In genomic region chr4:2942532-2943363, GRCh38 we compare ENCODE assay signal across 10 cellular contexts. TPM values are rescaled to one million over a fixed set of nuclear protein-coding genes. Genes with fewer than 3 reads are reported as not detected.
DNase-seq lines count a peak whose midpoint lies in the region; ATAC-seq and TF ChIP-seq lines count a peak whose summit lies in the region.
"Had no signal": no experiment of that assay in that cellular context is flagged by ENCODE, and none has a peak within 500 bp of the region (broad histone marks: within the 10 kb centered on the region; RNA-seq: fewer than 3 reads in every experiment).

No MANE protein-coding gene starts in this region.

- in situ Hi-C loops in GM18951 (cut with MboI; ENCODE audit: low sequenced_read_pairs, unreplicated experiment), result no loop called here

- intact Hi-C loops in sciatic nerve (cut with DNase I), result no loop called here

- ATAC-seq in T-cell (replicated peaks in 1 of 4) (peak; percentile 10 to 41 (median 31)), sciatic nerve (peak; percentile 44)

- H3K4me1 Mint-ChIP-seq in T-cell (peaks cover 6 to 20% (median 7%) of the 10 kb centered on the region in 3 donors), endothelial cell (ENCODE audit: unreplicated experiment) (peaks cover 2% of the 10 kb centered on the region)

- DNase-seq in T-cell (peak in 2 of 34 experiments; percentile 14 to 32), endothelial cell (ENCODE audit: low spot score) (no peak), sciatic nerve (ENCODE audit: low spot score) (peak; percentile 59), NOMO-1 treated with dmso at 0.1 percent for 144 hours (lab: John Stamatoyannopoulos, UW; ENCODE audit: unreplicated experiment) (no peak), GM20000 (ENCODE audit: low spot score) (no peak), Kasumi-1 (lab: John Stamatoyannopoulos, UW) (no peak), cerebellar cortex (ENCODE audit: low spot score) (no peak)
- DNase-seq: NCI-H1048; stimulated activated CD4-positive, alpha-beta T cell treated with anti-CD3 and anti-CD28 coated beads, Interleukin-15, amount 100 ng/mL, for 24 hours had no signal

- TF ChIP-seq CTCF in endothelial cell (IDR thresholded peaks at IDR 0.05; ENCODE audit: unreplicated experiment) (no peak), GM20000 (IDR thresholded peaks at IDR 0.05; ENCODE audit: extremely low read depth, missing control alignments) (no peak)

- peak overlapping the region; percentile 73 to 88 for H3K27ac Mint-ChIP-seq in T-cell
- no peak overlapping the region for H3K27ac Mint-ChIP-seq in endothelial cell (ENCODE audit: unreplicated experiment)

- POLR2A ChIA-PET in T-cell (lab: Charles Lee), result no interaction called here

- H3K36me3 Mint-ChIP-seq in T-cell, result peaks cover 52% of the 10 kb centered on the region
- H3K36me3 Mint-ChIP-seq in endothelial cell (ENCODE audit: low read depth, unreplicated experiment), result peaks cover 38% of the 10 kb centered on the region

- TF ChIP-seq POLR2A in GM18951 (IDR thresholded peaks at IDR 0.05; ENCODE audit: extremely low read depth, insufficient read depth, insufficient read length), result peak; percentile 7

- no peaks in the 10 kb centered on the region for H3K27me3 Mint-ChIP-seq in T-cell
- peaks cover 7% of the 10 kb centered on the region for H3K27me3 Mint-ChIP-seq in endothelial cell (ENCODE audit: unreplicated experiment)

- CTCF ChIA-PET in T-cell (lab: Charles Lee), result interaction anchor here in 1 of 2 donors (0.5 kb wide), 1 partner anchor 178 kb away, joined by 4 read pairs; no protein-coding TSS in a partner anchor

- H3K9me3 Mint-ChIP-seq in T-cell (no peaks in the 10 kb centered on the region), endothelial cell (ENCODE audit: unreplicated experiment) (no peaks in the 10 kb centered on the region)

- H3K4me3 Mint-ChIP-seq in T-cell, result no peak overlapping the region
- H3K4me3 Mint-ChIP-seq in endothelial cell (ENCODE audit: unreplicated experiment), result peak overlapping the region; percentile 6

RNA-seq across cellular contexts. Expression of gene NOP14, which starts 20.5 kb away (rescaled TPM):
- total RNA-seq in T-cell, result 10 to 100 TPM; 30.6 to 48.1 (median 46.3) TPM
- total RNA-seq in endothelial cell (ENCODE audit: unreplicated experiment), result 22.9 TPM
- 20.0 TPM for total RNA-seq in sciatic nerve

RNA-seq across cellular contexts. Expression of gene GRK4, which starts 20.6 kb away (rescaled TPM):
- total RNA-seq in T-cell (1 to 10 TPM; 1.8 to 4.8 (median 2.5) TPM), endothelial cell (ENCODE audit: unreplicated experiment) (5.9 TPM), sciatic nerve (14.8 TPM)
